In genomic region chr16:11674818-11675560, GRCh38 we compare ENCODE assay signal across 2 cellular contexts.
TF ChIP-seq lines count a peak whose summit lies in the region.

No MANE protein-coding gene starts in this region.

TF ChIP-seq in A549, 52 proteins besides CTCF, POLR2A, EP300 and RAD21 (continued from another document):
- TF ChIP-seq HMGXB4 (CRISPR knock-in tag; IDR thresholded peaks at IDR 0.05; ENCODE audit: borderline replicate concordance) (no peak), E2F6 (IDR thresholded peaks at IDR 0.05; ENCODE audit: borderline replicate concordance, low read depth) (no peak), ZFP36 (IDR thresholded peaks at IDR 0.05; ENCODE audit: borderline replicate concordance, partially characterized antibody) (no peak), PBX3 (IDR thresholded peaks at IDR 0.05) (no peak), RCOR1 (IDR thresholded peaks at IDR 0.05; ENCODE audit: low read depth, low read length) (no peak), RNF2 (IDR thresholded peaks at IDR 0.05; ENCODE audit: borderline replicate concordance, low read depth) (no peak)

TF ChIP-seq in GM23338, 12 proteins besides CTCF, POLR2A, EP300 and RAD21 (continued from another document):
- TF ChIP-seq ZNF462 (CRISPR knock-in tag; IDR thresholded peaks at IDR 0.05) = no peak
